Comparison of ENCODE assay signal across 20 cellular contexts in genomic region chr2:199950396-199950795, GRCh38.
"Had no signal": no experiment of that assay in that cellular context is flagged by ENCODE, and none has a peak within 500 bp of the region (broad histone marks: within the 10 kb centered on the region; RNA-seq: fewer than 3 reads in every experiment).

No MANE protein-coding gene starts in this region.

- H3K9me3 Mint-ChIP-seq: activated naive CD4-positive, alpha-beta T cell treated with anti-CD3 and anti-CD28 coated beads, Interleukin-2, amount 10 ng/mL, durations not matched to agents 7 days and 5 days; stimulated activated naive CD8-positive, alpha-beta T cell treated with anti-CD3 and anti-CD28 coated beads, Interleukin-15, Interleukin-2, amounts not matched to agents 100 ng/mL and 50 ng/mL, for 24 hours; type B pancreatic cell had no signal

- H3K9me3 ChIP-seq: gastrocnemius medialis, prostate gland, right atrium auricular region, SK-N-SH had no signal

- H3K9ac ChIP-seq: SK-N-SH had no signal

- ATAC-seq: esophagus mucosa, gastrocnemius medialis, left lobe of liver had no signal

- H3K4me3 Mint-ChIP-seq: activated naive CD4-positive, alpha-beta T cell treated with anti-CD3 and anti-CD28 coated beads, Interleukin-2, amount 10 ng/mL, durations not matched to agents 7 days and 5 days; stimulated activated naive CD8-positive, alpha-beta T cell treated with anti-CD3 and anti-CD28 coated beads, Interleukin-15, Interleukin-2, amounts not matched to agents 100 ng/mL and 50 ng/mL, for 24 hours; type B pancreatic cell had no signal

- H3K27me3 ChIP-seq: gastrocnemius medialis, right atrium auricular region had no signal

- H3K27ac ChIP-seq: gastrocnemius medialis, prostate gland, right atrium auricular region had no signal

- DNase-seq: activated CD4-positive, alpha-beta T cell treated with anti-CD3 and anti-CD28 coated beads, Interleukin-2, amount 50 U/mL, for 48 hours; activated CD4-positive, CD25-positive, alpha-beta regulatory T cell; activated CD8-positive, alpha-beta memory T cell treated with anti-CD3 and anti-CD28 coated beads, Interleukin-2, amount 50 U/mL, for 48 hours; activated naive CD4-positive, alpha-beta T cell treated with anti-CD3 and anti-CD28 coated beads, Interleukin-2, amount 10 ng/mL, durations not matched to agents 7 days and 5 days; cerebellar nuclear complex; effector CD4-positive, alpha-beta T cell; gastrocnemius medialis; head of caudate nucleus; kidney; SHP77 treated with DMSO at 0.1 percent for 48 hours; SK-N-SH; T-helper 9 cell had no signal

- H3K27me3 Mint-ChIP-seq: activated naive CD4-positive, alpha-beta T cell treated with anti-CD3 and anti-CD28 coated beads, Interleukin-2, amount 10 ng/mL, durations not matched to agents 7 days and 5 days; stimulated activated naive CD8-positive, alpha-beta T cell treated with anti-CD3 and anti-CD28 coated beads, Interleukin-15, Interleukin-2, amounts not matched to agents 100 ng/mL and 50 ng/mL, for 24 hours; type B pancreatic cell had no signal

- H3K27ac Mint-ChIP-seq: activated naive CD4-positive, alpha-beta T cell treated with anti-CD3 and anti-CD28 coated beads, Interleukin-2, amount 10 ng/mL, durations not matched to agents 7 days and 5 days; stimulated activated naive CD8-positive, alpha-beta T cell treated with anti-CD3 and anti-CD28 coated beads, Interleukin-15, Interleukin-2, amounts not matched to agents 100 ng/mL and 50 ng/mL, for 24 hours; type B pancreatic cell had no signal

- H3K4me1 ChIP-seq: prostate gland had no signal

- H3K4me2 ChIP-seq: SK-N-SH had no signal

- H3K4me3 ChIP-seq: gastrocnemius medialis, lung, prostate gland, right atrium auricular region had no signal

- FAIRE-seq: bronchial epithelial cell, kidney had no signal
